Comparison of ENCODE assay signal across 8 cellular contexts in the genomic region with DNA sequence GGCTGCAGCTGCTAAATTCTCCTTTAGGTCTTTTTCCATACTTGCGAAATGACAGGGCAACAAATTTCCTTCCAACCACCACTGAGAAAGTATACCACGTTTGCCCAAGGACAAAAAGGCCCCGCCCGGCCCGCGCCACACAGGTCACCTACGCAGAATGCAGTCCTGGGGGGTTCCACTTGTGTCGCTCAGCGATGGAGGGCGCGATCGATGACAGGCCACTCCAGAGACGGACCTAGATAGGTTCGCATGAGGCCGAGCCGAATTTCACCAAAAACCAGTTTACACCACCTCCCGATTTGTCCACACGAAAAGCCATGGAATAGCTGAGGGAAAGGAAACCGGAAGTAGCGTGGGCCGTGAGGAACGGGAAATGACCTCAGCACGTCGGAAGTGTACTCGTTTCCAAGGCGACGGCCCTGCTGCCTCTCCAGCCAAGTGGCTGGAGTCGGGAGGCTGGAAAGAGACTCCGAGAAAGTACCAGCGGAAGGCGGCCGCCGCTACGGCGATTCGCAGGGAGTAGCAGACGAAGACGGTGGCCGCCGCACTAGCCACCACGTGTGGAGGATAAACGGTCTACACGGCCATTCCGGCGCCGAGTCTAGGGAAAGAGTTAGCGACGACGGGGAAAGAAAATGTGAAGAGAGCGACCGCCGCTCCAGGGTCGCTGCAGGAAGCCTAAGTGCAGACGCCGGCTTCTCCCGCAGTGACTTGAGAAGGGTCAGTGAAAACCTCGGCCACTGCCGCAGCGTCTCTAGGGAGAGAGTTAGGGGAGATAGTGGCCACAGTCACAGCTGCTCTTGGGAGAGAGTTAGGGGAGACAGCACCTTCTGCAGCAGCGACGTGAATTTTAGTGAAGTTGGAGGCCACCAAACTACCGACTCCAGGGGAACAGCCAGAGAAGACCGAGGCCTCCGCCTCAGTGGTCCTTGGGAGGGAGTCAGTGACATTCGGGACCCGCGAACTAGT. TPM values are rescaled to one million over a fixed set of nuclear protein-coding genes. Genes with fewer than 3 reads are reported as not detected.
DNase-seq lines count a peak whose midpoint lies in the region; ATAC-seq and TF ChIP-seq lines count a peak whose summit lies in the region.

A gene (plus strand): TSS at position 398 of the 969 bp plus-strand sequence. CDS start 959 bp downstream, outside the sequence.

- H3K4me3 Mint-ChIP-seq in T-cell: peak within 1 kb of the TSS; percentile 90 to 99 (median 98)

- H3K9me3 ChIP-seq in prostate gland: no peaks in the 10 kb centered on the region

- POLR2A ChIA-PET in T-cell (lab: Charles Lee): interaction anchor here (0.5 to 1.8 kb wide), 8 partner anchors 13 to 293 kb away, joined by 3 to 12 read pairs (median 4); a partner anchor contains a TSS

- TF ChIP-seq CTCF in GM12875 (IDR thresholded peaks at IDR 0.05; ENCODE audit: borderline replicate concordance, insufficient read depth, low read depth, low read length): no peak
- TF ChIP-seq CTCF in prostate gland (IDR thresholded peaks at IDR 0.05): peak in 1 of 4 experiments; percentile 12

- H3K27ac ChIP-seq in prostate gland (peak within 1 kb of the TSS; percentile 80 to 85), urinary bladder (ENCODE audit: low read depth) (peak within 1 kb of the TSS; percentile 93)

- peaks cover 25% of the 10 kb centered on the region for H3K36me3 Mint-ChIP-seq in T-cell

- H3K9me3 Mint-ChIP-seq in T-cell: no peaks in the 10 kb centered on the region

- peaks cover 48 to 60% (median 56%) of the 10 kb centered on the region in 3 donors for H3K4me1 Mint-ChIP-seq in T-cell

- H3K36me3 ChIP-seq in prostate gland: peaks cover 0 to 6% of the 10 kb centered on the region in 2 donors
- H3K36me3 ChIP-seq in urinary bladder (ENCODE audit: insufficient read depth): peaks cover 1% of the 10 kb centered on the region

- WGBS in prostate gland: under 1% methylated on average over 66 of the region's 67 CpGs
- WGBS in urinary bladder: under 1% methylated on average over 67 of the region's 67 CpGs

- peak; percentile 15 for DNase-seq in NCI-H1436 treated with DMSO at 0.1 percent for 48 hours (lab: John Stamatoyannopoulos, UW)
- DNase-seq in T-cell: peak; percentile 67 to 89 (median 80)
- DNase-seq in amniotic stem cell (lab: John Stamatoyannopoulos, UW): peak; percentile 89
- DNase-seq in left ventricle myocardium superior: peak; percentile 92
- peak; percentile 95 for DNase-seq in prostate gland (ENCODE audit: low spot score)

- no peaks in the 10 kb centered on the region for H3K27me3 ChIP-seq in prostate gland (replicated peaks; ENCODE audit: insufficient read depth)

- CTCF ChIA-PET in T-cell (lab: Charles Lee): interaction anchor here in 1 of 2 donors (0.5 to 2.6 kb wide), 2 partner anchors 37 to 233 kb away, joined by 3 to 12 read pairs; a partner anchor contains a TSS

- ATAC-seq in HG02840 (IDR thresholded peaks at IDR 0.05; ENCODE audit: low FRiP score, unreplicated experiment): peak; percentile 89
- peak; percentile 80 to 88 (median 82) for ATAC-seq in T-cell (replicated peaks in 1 of 4)
- ATAC-seq in left ventricle myocardium superior: peak; percentile 98

- no peaks in the 10 kb centered on the region for H3K27me3 Mint-ChIP-seq in T-cell

- peak within 1 kb of the TSS; percentile 99 for H3K27ac Mint-ChIP-seq in T-cell

- H3K4me1 ChIP-seq in prostate gland (replicated peaks) (peaks cover 10% of the 10 kb centered on the region), urinary bladder (ENCODE audit: insufficient read depth) (peaks cover 4% of the 10 kb centered on the region)

- intact Hi-C loops in left ventricle myocardium superior (cut with micrococcal nuclease): no loop called here
- intact Hi-C loops in prostate gland (cut with DNase I): loop anchor here (2.0 to 10.0 kb wide), 4 partner anchors 36 to 291 kb away; a partner anchor contains a TSS

- peak; percentile 79 for TF ChIP-seq POLR2A in prostate gland (IDR thresholded peaks at IDR 0.05)

- H3K4me3 ChIP-seq in GM12875 (ENCODE audit: low read depth, low read length) (peak within 1 kb of the TSS; percentile 82), prostate gland (peak within 1 kb of the TSS; percentile 49 to 62), urinary bladder (ENCODE audit: low read depth, low read length) (peak within 1 kb of the TSS; percentile 83)

RNA-seq across cellular contexts. Expression of the gene that starts here (rescaled TPM):
- 1 to 10 TPM; 6.2 to 9.7 (median 7.9) TPM for total RNA-seq in T-cell
- 4.3 TPM for total RNA-seq in left ventricle myocardium superior
- 10 to 100 TPM; 11.6 to 24.5 TPM for total RNA-seq in prostate gland
- total RNA-seq in urinary bladder: 6.4 TPM
- polyA plus RNA-seq in urinary bladder: 9.6 TPM

Comparison
In these comparisons a context has a peak if more than half of its experiments do, and no peak if none do; other contexts are left out.
1. Peak in every context shown above with its lines: DNase-seq, ATAC-seq, H3K4me3 ChIP-seq and H3K27ac ChIP-seq.
2. DNase-seq: peak in every context shown above with its lines; median percentile 95 in prostate gland; 92 in left ventricle myocardium superior; 89 in amniotic stem cell; 80 in T-cell; 15 in NCI-H1436 treated with DMSO at 0.1 percent for 48 hours.